ENCODE assay signal across 10 cellular contexts in the genomic region with DNA sequence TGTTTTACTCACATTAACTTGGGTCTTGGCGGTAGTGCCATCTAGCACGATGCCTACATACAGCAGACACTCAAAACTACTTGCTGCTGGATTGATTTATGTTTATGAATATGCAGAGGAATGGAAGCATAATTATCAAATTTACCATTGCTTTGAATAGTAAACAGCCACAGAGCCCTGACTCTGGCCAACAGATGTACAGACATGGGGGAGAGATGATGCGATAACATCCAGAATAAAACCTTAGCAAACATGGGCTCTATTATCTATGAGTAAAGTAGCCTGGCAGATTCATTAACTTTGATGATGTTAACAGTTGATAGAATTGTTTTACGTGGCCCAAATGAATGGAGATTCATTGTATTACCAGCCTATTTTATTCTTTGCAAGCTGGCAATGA. TPM values are rescaled to one million over a fixed set of nuclear protein-coding genes. Genes with fewer than 3 reads are reported as not detected.
"Had no signal": no experiment of that assay in that cellular context is flagged by ENCODE, and none has a peak within 500 bp of the region (broad histone marks: within the 10 kb centered on the region; RNA-seq: fewer than 3 reads in every experiment).

No MANE protein-coding gene starts in this region.

- H3K4me2 ChIP-seq: GM23338 had no signal

- DNase-seq: GM23248, GOT3, H7, H9, HCEC 1CT, HFFc6 had no signal

- H2AFZ ChIP-seq: GM23248, GM23338 had no signal

- FAIRE-seq: H1 had no signal

- ATAC-seq: GM23338, HCT116 had no signal

- H3K9me3 ChIP-seq: HAP-1 had no signal

- H3K9ac ChIP-seq: GM23248 had no signal

- H3K27ac ChIP-seq: GM23248 had no signal

- H3K4me3 ChIP-seq: GM23248, GM23338, HAP-1 had no signal

- H3K4me1 ChIP-seq: HAP-1 had no signal

- H3K36me3 ChIP-seq: HAP-1 had no signal

RNA-seq across cellular contexts. Expression of gene PTGFR, which starts 42.8 kb away (rescaled TPM):
- total RNA-seq: H1, H7, H9 had no signal
- polyA plus RNA-seq: GM23338 had no signal
